9 cellular contexts compared by ENCODE assay signal in the genomic region with DNA sequence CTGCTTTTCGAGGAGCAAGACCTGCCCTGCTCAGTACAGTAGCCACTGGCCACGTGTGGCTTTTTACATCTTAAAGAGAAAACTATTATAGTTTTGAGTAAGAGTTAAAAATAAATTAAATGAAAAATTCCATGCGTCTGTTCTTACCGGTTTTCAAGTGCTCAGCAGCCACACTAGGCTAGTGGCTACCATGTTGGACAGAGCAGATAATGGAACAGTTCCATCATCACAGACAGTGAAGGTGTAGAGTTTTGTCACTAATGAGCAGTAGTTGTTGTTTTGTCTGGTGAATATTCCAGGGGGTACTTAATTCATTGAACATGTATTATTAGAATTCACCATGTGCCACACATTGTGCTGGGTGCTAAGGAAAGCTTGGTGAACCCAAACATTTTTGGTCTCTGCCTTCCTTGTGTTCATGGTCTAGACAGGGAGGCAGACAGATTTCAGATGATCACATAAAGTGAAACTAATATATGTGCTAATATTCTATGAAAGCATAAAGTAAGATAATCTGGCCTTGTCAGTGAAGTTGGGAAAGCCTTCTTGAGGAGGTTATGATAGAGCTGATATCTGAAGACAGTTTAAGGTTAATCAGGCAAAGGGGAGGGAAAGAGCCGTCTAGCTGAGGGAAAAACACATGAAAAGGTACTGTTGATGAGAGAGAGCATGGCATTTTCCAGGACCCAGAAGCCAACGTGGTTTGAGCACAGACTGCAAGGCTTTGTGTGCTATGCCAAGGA. TPM values are rescaled to one million over a fixed set of nuclear protein-coding genes. Genes with fewer than 3 reads are reported as not detected.
A peak's percentile ranks its signal among the peaks of the same experiment; 100 is the strongest.
DNase-seq lines count a peak whose midpoint lies in the region; ATAC-seq and TF ChIP-seq lines count a peak whose summit lies in the region.
"Had no signal": no experiment of that assay in that cellular context is flagged by ENCODE, and none has a peak within 500 bp of the region (broad histone marks: within the 10 kb centered on the region; RNA-seq: fewer than 3 reads in every experiment).

No MANE protein-coding gene starts in this region.

- 10% methylated on average over 6 of the region's 6 CpGs for WGBS in testis, 2 donors
- WGBS in adrenal gland, 4 donors: 18 to 28% (median 26%) methylated on average over 6 of the region's 6 CpGs

- H3K36me3 Mint-ChIP-seq in T-helper 2 cell treated with Interferon-gamma antibody and Interleukin-4, amounts not matched to agents 5 μg/mL and 100 μg/mL, for 36 hours (ENCODE audit: low read depth): peaks cover 5% of the 10 kb centered on the region

- H3K36me3 ChIP-seq in iPS-20b (ENCODE audit: insufficient read depth, low read depth, low read length): no peaks in the 10 kb centered on the region
- no peaks in the 10 kb centered on the region for H3K36me3 ChIP-seq in testis (ENCODE audit: low read depth, missing control alignments)
- no peaks in the 10 kb centered on the region for H3K36me3 ChIP-seq in adrenal gland (replicated peaks in 1 of 2)
- H3K36me3 ChIP-seq: neutrophil had no signal

- intact Hi-C loops in testis (cut with DNase I; ENCODE audit: low total_unique reads): no loop called here
- intact Hi-C loops in adrenal gland (cut with DNase I): no loop called here

- H3K9ac ChIP-seq in iPS-20b (ENCODE audit: low read depth, low read length): peak overlapping the region; percentile 90; the same call in 1 of the 2 replicates

- TF ChIP-seq POLR2A in testis (IDR thresholded peaks at IDR 0.05): no peak
- TF ChIP-seq POLR2A in adrenal gland (IDR thresholded peaks at IDR 0.05): no peak

- peaks cover 32% of the 10 kb centered on the region for H3K4me1 Mint-ChIP-seq in T-helper 2 cell treated with Interferon-gamma antibody and Interleukin-4, amounts not matched to agents 5 μg/mL and 100 μg/mL, for 36 hours (ENCODE audit: low read depth)

- H3K9me3 ChIP-seq in iPS-20b (ENCODE audit: insufficient read depth, low read depth, low read length): no peaks in the 10 kb centered on the region
- no peaks in the 10 kb centered on the region for H3K9me3 ChIP-seq in testis
- no peaks in the 10 kb centered on the region for H3K9me3 ChIP-seq in adrenal gland (replicated peaks in 1 of 3)
- H3K9me3 ChIP-seq: neutrophil had no signal

- H3K27ac ChIP-seq in iPS-20b (ENCODE audit: low read length): no peak overlapping the region
- peak overlapping the region in 1 of 2 donors; percentile 94 for H3K27ac ChIP-seq in testis
- peak overlapping the region in 1 of 5 donors; percentile 93 for H3K27ac ChIP-seq in adrenal gland

- DNase-seq in T-helper 2 cell treated with Interferon-gamma antibody and Interleukin-4, amounts not matched to agents 5 μg/mL and 100 μg/mL, for 36 hours (ENCODE audit: low spot score): no peak
- DNase-seq in T-helper 2 cell: no peak
- DNase-seq in testis: no peak
- no peak for DNase-seq in NCI-H2081 treated with DMSO at 0.1 percent for 48 hours (lab: John Stamatoyannopoulos, UW)
- DNase-seq in adrenal gland: no peak

- H3K27me3 ChIP-seq in iPS-20b (ENCODE audit: insufficient read depth, low read length) (peaks cover 24% of the 10 kb centered on the region), testis (no peaks in the 10 kb centered on the region), adrenal gland (no peaks in the 10 kb centered on the region)

- H3K4me3 ChIP-seq in WI38 (ENCODE audit: low read depth, low read length): peak overlapping the region; percentile 90
- peak overlapping the region; percentile 86 for H3K4me3 ChIP-seq in iPS-20b (ENCODE audit: low read length)
- peak overlapping the region; percentile 78 to 93 for H3K4me3 ChIP-seq in testis
- peak overlapping the region in 1 of 4 donors; percentile 60 for H3K4me3 ChIP-seq in adrenal gland

- no peak for TF ChIP-seq CTCF in WI38 (IDR thresholded peaks at IDR 0.05; ENCODE audit: low read depth, low read length)
- no peak for TF ChIP-seq CTCF in testis (IDR thresholded peaks at IDR 0.05)
- no peak for TF ChIP-seq CTCF in adrenal gland (IDR thresholded peaks at IDR 0.05)

- peaks cover 14% of the 10 kb centered on the region for H3K27me3 Mint-ChIP-seq in T-helper 2 cell treated with Interferon-gamma antibody and Interleukin-4, amounts not matched to agents 5 μg/mL and 100 μg/mL, for 36 hours (ENCODE audit: low read depth)

- H3K4me3 Mint-ChIP-seq in T-helper 2 cell treated with Interferon-gamma antibody and Interleukin-4, amounts not matched to agents 5 μg/mL and 100 μg/mL, for 36 hours: peak overlapping the region; percentile 88

- H3K9me3 Mint-ChIP-seq in T-helper 2 cell treated with Interferon-gamma antibody and Interleukin-4, amounts not matched to agents 5 μg/mL and 100 μg/mL, for 36 hours: no peaks in the 10 kb centered on the region

- H3K4me1 ChIP-seq in iPS-20b (ENCODE audit: insufficient read depth, low read length): no peaks in the 10 kb centered on the region
- peaks cover 11% of the 10 kb centered on the region for H3K4me1 ChIP-seq in testis
- peaks cover 9 to 17% of the 10 kb centered on the region in 2 donors for H3K4me1 ChIP-seq in adrenal gland (replicated peaks in 1 of 2)

- H3K27ac Mint-ChIP-seq in T-helper 2 cell treated with Interferon-gamma antibody and Interleukin-4, amounts not matched to agents 5 μg/mL and 100 μg/mL, for 36 hours: peak overlapping the region; percentile 96

- ATAC-seq in GM18502 (IDR thresholded peaks at IDR 0.05; ENCODE audit: poor library complexity, unreplicated experiment): no peak

RNA-seq across cellular contexts. Expression of a gene that starts 1.4 kb away (rescaled TPM):
- 100 to 1,000 TPM; 128 to 201 TPM for total RNA-seq in testis
- 73.5 TPM for polyA plus RNA-seq in testis (ENCODE audit: insufficient read depth, low read depth, low replicate concordance)
- total RNA-seq in adrenal gland: 10 to 100 TPM; 10.6 to 30.1 (median 12.7) TPM
- polyA plus RNA-seq in adrenal gland: 1 to 10 TPM; 6.2 to 8.3 (median 8.0) TPM

Comparison
In these comparisons a context has a peak if more than half of its experiments do, and no peak if none do; other contexts are left out.
1. RNA of a gene that starts 1.4 kb away (total RNA-seq): 128 to 201 TPM in testis; 10.6 to 30.1 TPM in adrenal gland; every median in the first group is over 4 times any median in the second.